In genomic region chr11:27408231-27408630, GRCh38 we compare ENCODE assay signal across 17 cellular contexts. TPM values are rescaled to one million over a fixed set of nuclear protein-coding genes. Genes with fewer than 3 reads are reported as not detected.
DNase-seq lines count a peak whose midpoint lies in the region; ATAC-seq, FAIRE-seq and TF ChIP-seq lines count a peak whose summit lies in the region.
"Had no signal": no experiment of that assay in that cellular context is flagged by ENCODE, and none has a peak within 500 bp of the region (broad histone marks: within the 10 kb centered on the region; RNA-seq: fewer than 3 reads in every experiment).

No MANE protein-coding gene starts in this region.

- H3K4me3 ChIP-seq in left ventricle myocardium inferior: no peak overlapping the region
- H3K4me3 ChIP-seq in GM23248: no peak overlapping the region
- H3K4me3 ChIP-seq in coronary artery: no peak overlapping the region
- no peak overlapping the region for H3K4me3 ChIP-seq in kidney (ENCODE audit: low read length in 2 of 2)
- H3K4me3 ChIP-seq in SJCRH30: no peak overlapping the region
- H3K4me3 ChIP-seq: GM12878 had no signal

- no peak overlapping the region for H3K4me3 Mint-ChIP-seq in nephron progenitor cell
- H3K4me3 Mint-ChIP-seq: B cell; CD4-positive, alpha-beta T cell; H9 had no signal

- H3K79me2 ChIP-seq in GM23248 (ENCODE audit: insufficient read depth): peaks cover 41% of the 10 kb centered on the region

- in situ Hi-C loops in GM23248 (cut with MboI): no loop called here

- intact Hi-C loops in left ventricle myocardium inferior (cut with micrococcal nuclease) (no loop called here), left ventricle myocardium superior (cut with micrococcal nuclease) (no loop called here), kidney (cut with DNase I) (no loop called here)

- peak overlapping the region; percentile 50 for H3K27ac ChIP-seq in left ventricle myocardium inferior (replicated peaks)
- H3K27ac ChIP-seq in GM23248: no peak overlapping the region
- peak overlapping the region; percentile 4 to 56 for H3K27ac ChIP-seq in coronary artery
- H3K27ac ChIP-seq in kidney (ENCODE audit: low read depth in 2 of 2, low read length in 2 of 2): no peak overlapping the region
- no peak overlapping the region for H3K27ac ChIP-seq in SJCRH30

- ATAC-seq in left ventricle myocardium superior: no peak
- ATAC-seq: GM12878 had no signal

- no peak overlapping the region for H3K4me2 ChIP-seq in GM23248 (ENCODE audit: unreplicated experiment)

- H3K27ac Mint-ChIP-seq in nephron progenitor cell: no peak overlapping the region
- H3K27ac Mint-ChIP-seq: B cell; CD4-positive, alpha-beta T cell had no signal

- no peaks in the 10 kb centered on the region for H3K9me2 ChIP-seq in GM23248 (ENCODE audit: insufficient read depth)

- no peaks in the 10 kb centered on the region for H3F3A ChIP-seq in GM23248 (ENCODE audit: insufficient read depth)

- H3K9me3 ChIP-seq in left ventricle myocardium inferior (replicated peaks) (no peaks in the 10 kb centered on the region), GM23248 (ENCODE audit: low read depth) (no peaks in the 10 kb centered on the region), kidney (ENCODE audit: control insufficient read depth in 1 of 2, low read length in 2 of 2) (no peaks in the 10 kb centered on the region), SJCRH30 (replicated peaks) (no peaks in the 10 kb centered on the region)

- no peaks in the 10 kb centered on the region for H4K20me1 ChIP-seq in GM23248 (ENCODE audit: insufficient read depth)

- DNase-seq in left ventricle myocardium inferior (no peak), left ventricle myocardium superior (no peak), GM23248 (peak; percentile 31), coronary artery (ENCODE audit: low spot score) (no peak), kidney (no peak), nephron progenitor cell (no peak), SJCRH30 (no peak), NCI-H187 treated with DMSO at 0.1 percent for 48 hours (lab: John Stamatoyannopoulos, UW) (no peak)
- DNase-seq: C1 segment of cervical spinal cord; Calu3; CD4-positive, alpha-beta T cell; DMS 273 treated with DMSO at 0.1 percent for 48 hours; GOT3; H9 had no signal

- H3K27me3 ChIP-seq in left ventricle myocardium inferior (ENCODE audit: low read depth) (no peaks in the 10 kb centered on the region), GM23248 (replicated peaks; ENCODE audit: insufficient read depth) (no peaks in the 10 kb centered on the region), SJCRH30 (no peaks in the 10 kb centered on the region)

- FAIRE-seq in kidney (lab: Jason Lieb, UNC): peak; percentile 15
- FAIRE-seq: GM12878, GM18507 had no signal

- no peaks in the 10 kb centered on the region for H3K9me3 Mint-ChIP-seq in nephron progenitor cell
- H3K9me3 Mint-ChIP-seq: CD4-positive, alpha-beta T cell; H9 had no signal

- no peaks in the 10 kb centered on the region for H3K27me3 Mint-ChIP-seq in nephron progenitor cell (ENCODE audit: low read depth, poor library complexity)
- H3K27me3 Mint-ChIP-seq: CD4-positive, alpha-beta T cell had no signal

- H2AFZ ChIP-seq in GM23248: no peak overlapping the region

- TF ChIP-seq CTCF in left ventricle myocardium inferior (IDR thresholded peaks at IDR 0.05; ENCODE audit: borderline replicate concordance) (no peak), coronary artery (IDR thresholded peaks at IDR 0.05) (no peak), kidney (IDR thresholded peaks at IDR 0.05; ENCODE audit: borderline replicate concordance, extremely low read depth, insufficient read depth) (no peak), nephron progenitor cell (IDR thresholded peaks at IDR 0.05) (no peak)

- no peak overlapping the region for H3K9ac ChIP-seq in GM23248
- H3K9ac ChIP-seq in kidney (ENCODE audit: low read length in 2 of 2): no peak overlapping the region

- H3K4me1 ChIP-seq in left ventricle myocardium inferior (peaks cover 64% of the 10 kb centered on the region), GM23248 (ENCODE audit: insufficient read depth) (0 out of 2 replicates have a peak, but pooled peaks cover 4% of the 10 kb centered on the region), kidney (ENCODE audit: control insufficient read depth in 1 of 2, insufficient read depth in 1 of 2, low read depth in 1 of 2, low read length in 2 of 2) (peaks cover 0 to 3% of the 10 kb centered on the region in 2 donors), SJCRH30 (no peaks in the 10 kb centered on the region)

- H3K36me3 Mint-ChIP-seq in nephron progenitor cell (ENCODE audit: low read depth): peaks cover 33% of the 10 kb centered on the region

- no peaks in the 10 kb centered on the region for H3K36me3 ChIP-seq in left ventricle myocardium inferior
- H3K36me3 ChIP-seq in GM23248 (ENCODE audit: low read depth): 0 out of 2 replicates have a peak, but pooled peaks cover 4% of the 10 kb centered on the region
- no peaks in the 10 kb centered on the region for H3K36me3 ChIP-seq in kidney (ENCODE audit: control insufficient read depth in 1 of 2, insufficient read depth in 2 of 2, low read length in 2 of 2)
- peaks cover 8% of the 10 kb centered on the region for H3K36me3 ChIP-seq in SJCRH30

- H3K4me1 Mint-ChIP-seq in nephron progenitor cell: peaks cover 9% of the 10 kb centered on the region
- H3K4me1 Mint-ChIP-seq: B cell had no signal

RNA-seq across cellular contexts. Expression of gene CCDC34, which starts 45.2 kb away (rescaled TPM):
- total RNA-seq in left ventricle myocardium inferior: 1.6 TPM
- total RNA-seq in left ventricle myocardium superior: 9.8 TPM
- 3.9 and 5.7 TPM in 2 replicates for total RNA-seq in GM23248 (2014; rRNA removed; shearing (Covaris generic))
- 7.8 and 8.1 TPM in 2 replicates for polyA plus RNA-seq in GM23248 (2016; fragmentation: Nextera tagmentation; extraction: Ambion mirVana)
- 5.4 TPM for total RNA-seq in kidney
- 6.0 TPM for polyA plus RNA-seq in kidney (ENCODE audit: insufficient read depth, low read depth, low replicate concordance)
- 50.1 and 58.8 TPM in 2 replicates for total RNA-seq in SJCRH30 (2014; rRNA removed; shearing (Covaris generic))

Comparison
In these comparisons a context has a peak if more than half of its experiments do, and no peak if none do; other contexts are left out.
1. H3K27ac ChIP-seq: peak in left ventricle myocardium inferior (single experiment) and coronary artery (2 of 2); none in GM23248 (single experiment), kidney (0 of 2) and SJCRH30 (single experiment).